In genomic region chr2:100273387-100273786, GRCh38 we compare ENCODE assay signal across 23 cellular contexts. TPM values are rescaled to one million over a fixed set of nuclear protein-coding genes. Genes with fewer than 3 reads are reported as not detected.
DNase-seq lines count a peak whose midpoint lies in the region; ATAC-seq and TF ChIP-seq lines count a peak whose summit lies in the region.
"Had no signal": no experiment of that assay in that cellular context is flagged by ENCODE, and none has a peak within 500 bp of the region (broad histone marks: within the 10 kb centered on the region; RNA-seq: fewer than 3 reads in every experiment).

No MANE protein-coding gene starts in this region.

- H4K91ac ChIP-seq in mesenchymal stem cell (ENCODE audit: low read length), result no peak overlapping the region

- no TSS peak for BruUV-seq in mammary epithelial cell (replicated peaks; lab: Mats Ljungman, UMichigan)

- no peaks in the 10 kb centered on the region for H4K20me1 ChIP-seq in mammary epithelial cell (ENCODE audit: insufficient read depth, low read length)
- H4K20me1 ChIP-seq: BLaER1 treated with 17β-estradiol and CSF1 and Interleukin-3, amounts not matched to agents 10 nM and 100 nM had no signal

- no peak overlapping the region for H3K4me2 ChIP-seq in mammary epithelial cell (ENCODE audit: insufficient read depth, low read depth, low read length)
- H3K4me2 ChIP-seq in mesenchymal stem cell (ENCODE audit: low read length, poor library complexity, severe bottlenecking), result no peak overlapping the region
- H3K4me2 ChIP-seq: BLaER1 treated with 17β-estradiol and CSF1 and Interleukin-3, amounts not matched to agents 10 nM and 100 nM; KMS-11 had no signal

- peak overlapping the region; percentile 55 to 82 for H3K27ac ChIP-seq in breast epithelium
- no peak overlapping the region for H3K27ac ChIP-seq in mammary epithelial cell (ENCODE audit: insufficient read depth, low read depth, low read length)
- H3K27ac ChIP-seq in adrenal gland, result peak overlapping the region; percentile 68 to 91 (median 73)
- H3K27ac ChIP-seq in mesenchymal stem cell (ENCODE audit: low read length, poor library complexity, severe bottlenecking), result no peak overlapping the region
- peak overlapping the region; percentile 87 to 91 for H3K27ac ChIP-seq in uterus
- H3K27ac ChIP-seq: 22Rv1; BLaER1 treated with 17β-estradiol and CSF1 and Interleukin-3, amounts not matched to agents 10 nM and 100 nM; KMS-11; Peyer's patch; SJCRH30 had no signal

- H2AFZ ChIP-seq in mammary epithelial cell (ENCODE audit: low read depth, low read length) (no peak overlapping the region), mesenchymal stem cell (ENCODE audit: low read depth, low read length) (no peak overlapping the region)

- H3K27me3 ChIP-seq in breast epithelium (no peaks in the 10 kb centered on the region), mammary epithelial cell (ENCODE audit: insufficient read depth, low read length) (peaks cover 2% of the 10 kb centered on the region), adrenal gland (no peaks in the 10 kb centered on the region), mesenchymal stem cell (ENCODE audit: control insufficient read depth in 1 of 2, insufficient read depth in 1 of 2, low read length in 2 of 2) (peaks cover 0 to 15% of the 10 kb centered on the region in 2 experiments), uterus (no peaks in the 10 kb centered on the region)
- H3K27me3 ChIP-seq: BLaER1 treated with 17β-estradiol and CSF1 and Interleukin-3, amounts not matched to agents 10 nM and 100 nM; Peyer's patch had no signal

- intact Hi-C loops in breast epithelium (cut with DNase I; ENCODE audit: low total_unique reads) (no loop called here), mammary epithelial cell (cut with micrococcal nuclease) (no loop called here), adrenal gland (cut with DNase I) (no loop called here), uterus (cut with DNase I; ENCODE audit: low total_unique reads) (no loop called here)

- TF ChIP-seq POLR2A in breast epithelium (IDR thresholded peaks at IDR 0.05) (no peak), adrenal gland (IDR thresholded peaks at IDR 0.05) (no peak), uterus (IDR thresholded peaks at IDR 0.05) (no peak)

- CTCF ChIA-PET in mammary epithelial cell (lab: Charles Lee; ENCODE audit: low non-redundant PET), result no interaction called here

- no peaks in the 10 kb centered on the region for H3K79me2 ChIP-seq in mammary epithelial cell (ENCODE audit: insufficient read depth, low read length)

- H3K36me3 ChIP-seq in breast epithelium, result no peaks in the 10 kb centered on the region
- no peaks in the 10 kb centered on the region for H3K36me3 ChIP-seq in mammary epithelial cell (ENCODE audit: insufficient read depth, low read length)
- peaks cover 0 to 9% of the 10 kb centered on the region in 2 donors for H3K36me3 ChIP-seq in adrenal gland (replicated peaks in 1 of 2)
- peaks cover 0 to 3% of the 10 kb centered on the region in 2 experiments for H3K36me3 ChIP-seq in mesenchymal stem cell (ENCODE audit: control insufficient read depth in 1 of 2, insufficient read depth in 2 of 2, low read depth in 1 of 2, low read length in 2 of 2)
- no peaks in the 10 kb centered on the region for H3K36me3 ChIP-seq in uterus
- H3K36me3 ChIP-seq: BLaER1 treated with 17β-estradiol and CSF1 and Interleukin-3, amounts not matched to agents 10 nM and 100 nM; Peyer's patch; SJCRH30 had no signal

- no peak for ATAC-seq in HG03135 (IDR thresholded peaks at IDR 0.05; ENCODE audit: unreplicated experiment)
- ATAC-seq: CD8-positive, alpha-beta T cell had no signal

- H3K18ac ChIP-seq in mesenchymal stem cell (ENCODE audit: low read depth in 1 of 2, low read length in 2 of 2), result no peak overlapping the region

- in situ Hi-C loops in mammary epithelial cell (cut with MboI; ENCODE audit: low sequenced_read_pairs in 2 of 2), result no loop called here

- no peak overlapping the region for H2BK120ac ChIP-seq in mesenchymal stem cell (ENCODE audit: low read depth, low read length)

- no peak overlapping the region for H3K4ac ChIP-seq in mesenchymal stem cell (ENCODE audit: low read depth in 1 of 2, low read length in 2 of 2)

- no peak overlapping the region for H2BK5ac ChIP-seq in mesenchymal stem cell (ENCODE audit: low read depth, low read length, poor library complexity, severe bottlenecking)

- no peaks in the 10 kb centered on the region for H3K4me1 ChIP-seq in breast epithelium
- no peaks in the 10 kb centered on the region for H3K4me1 ChIP-seq in mammary epithelial cell (ENCODE audit: insufficient read depth, low read length)
- H3K4me1 ChIP-seq in adrenal gland (replicated peaks in 1 of 2), result peaks cover 25 to 36% of the 10 kb centered on the region in 2 donors
- peaks cover 4% of the 10 kb centered on the region for H3K4me1 ChIP-seq in mesenchymal stem cell (ENCODE audit: control insufficient read depth, insufficient read depth, low read depth, low read length)
- peaks cover 0 to 5% of the 10 kb centered on the region in 2 donors for H3K4me1 ChIP-seq in uterus
- H3K4me1 ChIP-seq: Peyer's patch, SJCRH30 had no signal

- whole genome bisulfite sequencing in mammary epithelial cell (ENCODE audit: low coverage, missing lambda C conversion rate), result 80% methylated on average over 1 of the region's 1 CpG
- WGBS in adrenal gland, 4 donors, result 76 to 92% (median 82%) methylated on average over 1 of the region's 1 CpG
- WGBS in mesenchymal stem cell, result 100% methylated on average over 1 of the region's 1 CpG

- TF ChIP-seq CTCF in breast epithelium (IDR thresholded peaks at IDR 0.05) (no peak), mammary epithelial cell (conservative IDR thresholded peaks at IDR 0.05 in 1 of 2, IDR thresholded peaks at IDR 0.05 in 1 of 2; ENCODE audit: extremely low read depth in 1 of 2, insufficient read depth in 1 of 2, low read depth in 1 of 2, low read length in 2 of 2) (no peak), adrenal gland (IDR thresholded peaks at IDR 0.05) (no peak), uterus (IDR thresholded peaks at IDR 0.05) (no peak)

- H3K4me3 ChIP-seq in breast epithelium, result no peak overlapping the region
- no peak overlapping the region for H3K4me3 ChIP-seq in mammary epithelial cell (replicated peaks in 1 of 3; ENCODE audit: insufficient read depth in 1 of 3, low read depth in 2 of 3, low read length in 3 of 3)
- H3K4me3 ChIP-seq in adrenal gland, result no peak overlapping the region
- H3K4me3 ChIP-seq in mesenchymal stem cell (ENCODE audit: insufficient read depth in 1 of 2, low read depth in 1 of 2, low read length in 2 of 2), result no peak overlapping the region
- H3K4me3 ChIP-seq in uterus, result no peak overlapping the region
- H3K4me3 ChIP-seq: BLaER1 treated with 17β-estradiol and CSF1 and Interleukin-3, amounts not matched to agents 10 nM and 100 nM; Peyer's patch; SJCRH30 had no signal

- no peak overlapping the region for H3K9ac ChIP-seq in mammary epithelial cell (ENCODE audit: insufficient read depth, low read length)
- peak overlapping the region; percentile 39 for H3K9ac ChIP-seq in mesenchymal stem cell (ENCODE audit: low read length)
- H3K9ac ChIP-seq: BLaER1 treated with 17β-estradiol and CSF1 and Interleukin-3, amounts not matched to agents 10 nM and 100 nM; KMS-11 had no signal

- H3K9me3 ChIP-seq in breast epithelium (no peaks in the 10 kb centered on the region), mammary epithelial cell (replicated peaks; ENCODE audit: insufficient read depth, low read length) (no peaks in the 10 kb centered on the region), adrenal gland (replicated peaks in 1 of 3) (no peaks in the 10 kb centered on the region), mesenchymal stem cell (ENCODE audit: control insufficient read depth, low read length) (peaks cover 5% of the 10 kb centered on the region), uterus (no peaks in the 10 kb centered on the region)
- H3K9me3 ChIP-seq: BLaER1 treated with 17β-estradiol and CSF1 and Interleukin-3, amounts not matched to agents 10 nM and 100 nM; Peyer's patch; SJCRH30 had no signal

- H2BK15ac ChIP-seq in mesenchymal stem cell (ENCODE audit: low read depth, poor library complexity, severe bottlenecking), result no peak overlapping the region

- H3K23ac ChIP-seq in mesenchymal stem cell (ENCODE audit: low read length in 2 of 2), result no peak overlapping the region

- H4K8ac ChIP-seq in mesenchymal stem cell (ENCODE audit: low read length), result no peak overlapping the region

- DNase-seq in breast epithelium (ENCODE audit: low spot score in 2 of 2) (no peak), mammary epithelial cell (no peak), adrenal gland (no peak), mesenchymal stem cell (no peak), uterus (no peak), NCI-H510A (lab: John Stamatoyannopoulos, UW) (no peak), ecto neural progenitor cell (ENCODE audit: low spot score) (no peak)
- DNase-seq: CD8-positive, alpha-beta T cell; GOT3; HCEC 1CT; NCI-H1105; NCI-H146; NCI-H2227 treated with DMSO at 0.1 percent for 48 hours; NCI-H748 treated with DMSO at 0.1 percent for 48 hours; NK-92 treated with Interleukin-12 subunit alpha and Interleukin-12 subunit beta, amount 100 ng/mL, for 24 hours; SJCRH30 had no signal

- dilution Hi-C loops in mammary epithelial cell (cut with HindIII; ENCODE audit: low sequenced_read_pairs), result no loop called here

- no peak overlapping the region for H3K14ac ChIP-seq in mesenchymal stem cell (ENCODE audit: low read length in 2 of 2)

- H3K79me1 ChIP-seq in mesenchymal stem cell (replicated peaks; ENCODE audit: low read length, poor library complexity, severe bottlenecking), result no peaks in the 10 kb centered on the region

- H2AK5ac ChIP-seq in mesenchymal stem cell (ENCODE audit: low read length, severe bottlenecking), result no peak overlapping the region

- H2BK12ac ChIP-seq in mesenchymal stem cell (ENCODE audit: low read length in 2 of 2), result no peak overlapping the region

RNA-seq across cellular contexts. Expression of gene LONRF2, which starts 48.9 kb away (rescaled TPM):
- total RNA-seq in breast epithelium, result 10 to 100 TPM in 2 of 3 donors, 1 to 10 TPM in 1; 5.1 to 24.9 (median 19.9) TPM
- under 1 TPM; under 0.01 to 0.02 TPM for total RNA-seq in mammary epithelial cell
- not detected for polyA plus RNA-seq in mammary epithelial cell
- polyA minus RNA-seq in mammary epithelial cell, result not detected
- 100 to 1,000 TPM in 1 of 8 donors, 10 to 100 TPM in 7; 30.5 to 110 (median 61.9) TPM for total RNA-seq in adrenal gland
- 10 to 100 TPM in 1 of 3 donors, 1 to 10 TPM in 2; 8.1 to 32.5 (median 8.4) TPM for polyA plus RNA-seq in adrenal gland
- 0.06 TPM for polyA plus RNA-seq in mesenchymal stem cell (2013, experiment 1 of 2)
- 0.04 TPM for polyA plus RNA-seq in mesenchymal stem cell (2013, experiment 2 of 2)
- total RNA-seq in uterus, result 100 to 1,000 TPM in 1 of 4 donors, 10 to 100 TPM in 3; 27.9 to 188 (median 58.5) TPM
- total RNA-seq: G401, OCI-LY7, SJCRH30 had no signal

Comparison
In these comparisons a context has a peak if more than half of its experiments do, and no peak if none do; other contexts are left out.
1. H3K27ac ChIP-seq: peak in breast epithelium (2 of 2), adrenal gland (5 of 5) and uterus (2 of 2); none in mammary epithelial cell (single experiment) and mesenchymal stem cell (single experiment).
2. RNA of gene LONRF2, which starts 48.9 kb away (total RNA-seq): 27.9 to 188 TPM in uterus, 30.5 to 110 TPM in adrenal gland and 5.1 to 24.9 TPM in breast epithelium; under 0.01 to 0.02 TPM in mammary epithelial cell; every median in the first group is over 4 times any median in the second.